18 cellular contexts compared by ENCODE assay signal in genomic region chr7:128078309-128078708, GRCh38. TPM values are rescaled to one million over a fixed set of nuclear protein-coding genes. Genes with fewer than 3 reads are reported as not detected.
DNase-seq lines count a peak whose midpoint lies in the region; ATAC-seq, FAIRE-seq and TF ChIP-seq lines count a peak whose summit lies in the region.
"Had no signal": no experiment of that assay in that cellular context is flagged by ENCODE, and none has a peak within 500 bp of the region (broad histone marks: within the 10 kb centered on the region; RNA-seq: fewer than 3 reads in every experiment).

No MANE protein-coding gene starts in this region.

- 100% methylated on average over 2 of the region's 3 CpGs; no CpG with 5 or more reads in 1 of the 2 experiments for WGBS in IMR-90 (ENCODE audit: extremely low coverage in 2 of 2, insufficient read length in 1 of 2), 2 experiments
- WGBS in small intestine, 3 donors: 85 to 94% (median 90%) methylated on average over 3 of the region's 3 CpGs
- WGBS in transverse colon (ENCODE audit: low coverage in 1 of 2), 2 donors: 97 to 100% methylated on average over 2 to 3 of the region's 3 CpGs

- POLR2A ChIA-PET in IMR-90 (lab: Charles Lee; ENCODE audit: unreplicated experiment): no interaction called here

- TF ChIP-seq POLR2A in IMR-90 (IDR thresholded peaks at IDR 0.05; ENCODE audit: low read depth, low read length) (no peak), transverse colon (IDR thresholded peaks at IDR 0.05) (no peak)

- peak overlapping the region; percentile 1 for H2AK9ac ChIP-seq in IMR-90 (replicated peaks; ENCODE audit: low read depth, low read length, poor library complexity)

- no peak overlapping the region for H3K18ac ChIP-seq in IMR-90 (ENCODE audit: low read depth, low read length)

- H2BK5ac ChIP-seq in IMR-90 (ENCODE audit: low read depth, low read length, poor library complexity, severe bottlenecking): no peak overlapping the region

- no peak overlapping the region for H3K14ac ChIP-seq in IMR-90 (replicated peaks; ENCODE audit: low read depth, low read length)

- H4K20me1 ChIP-seq in IMR-90 (ENCODE audit: insufficient read depth, low read length): peaks cover 21% of the 10 kb centered on the region

- H3K79me1 ChIP-seq in IMR-90 (ENCODE audit: low read depth in 1 of 2, low read length in 2 of 2): peaks cover 0 to 19% of the 10 kb centered on the region in 2 experiments; a peak in 2 of 4 replicates

- H4K91ac ChIP-seq in IMR-90 (ENCODE audit: insufficient read depth, low read depth, low read length): no peak overlapping the region

- H3K56ac ChIP-seq in IMR-90 (ENCODE audit: extremely low read depth, insufficient read depth, low read length): no peak overlapping the region

- no peak overlapping the region for H4K8ac ChIP-seq in IMR-90 (ENCODE audit: low read depth in 2 of 2, low read length in 2 of 2)

- no peak overlapping the region for H2BK15ac ChIP-seq in IMR-90 (ENCODE audit: low read depth, low read length)

- TF ChIP-seq CTCF in C4-2B (conservative IDR thresholded peaks at IDR 0.05) (no peak), IMR-90 (conservative IDR thresholded peaks at IDR 0.05; ENCODE audit: low read depth, low read length) (no peak), bronchial epithelial cell (IDR thresholded peaks at IDR 0.05; ENCODE audit: insufficient read depth, low read length, severe bottlenecking) (no peak), transverse colon (IDR thresholded peaks at IDR 0.05) (no peak)

- no peak overlapping the region for H3K9ac ChIP-seq in IMR-90 (ENCODE audit: low read depth, low read length)

- no peak overlapping the region for H4K5ac ChIP-seq in IMR-90 (ENCODE audit: low read depth, low read length)

- no peak overlapping the region for H3K4me2 ChIP-seq in IMR-90 (ENCODE audit: low read depth, low read length)

- ATAC-seq in IMR-90 (ENCODE audit: low read depth) (no peak), GM18858 (IDR thresholded peaks at IDR 0.05; ENCODE audit: unreplicated experiment) (no peak), GM21447 (IDR thresholded peaks at IDR 0.05; ENCODE audit: unreplicated experiment) (no peak)

- no peak overlapping the region for H3K23ac ChIP-seq in IMR-90 (ENCODE audit: low read depth, low read length)

- no peak overlapping the region for H2AFZ ChIP-seq in IMR-90 (replicated peaks; ENCODE audit: low read length, poor library complexity)

- 0 out of 2 replicates have a peak, but pooled peaks cover 5% of the 10 kb centered on the region for H3K9me1 ChIP-seq in IMR-90 (ENCODE audit: insufficient read depth, low read length)

- no peaks in the 10 kb centered on the region for H3K27me3 ChIP-seq in IMR-90 (ENCODE audit: control insufficient read depth, insufficient read depth, low read length)
- H3K27me3 ChIP-seq in bronchial epithelial cell (ENCODE audit: control insufficient read depth, insufficient read depth, low read length): no peaks in the 10 kb centered on the region
- H3K27me3 ChIP-seq in small intestine (ENCODE audit: control insufficient read depth in 2 of 2, insufficient read depth in 2 of 2, low read length in 2 of 2): no peaks in the 10 kb centered on the region
- no peaks in the 10 kb centered on the region for H3K27me3 ChIP-seq in transverse colon

- peak; percentile 52 for FAIRE-seq in bronchial epithelial cell (lab: Jason Lieb, UNC)
- FAIRE-seq in small intestine (lab: Jason Lieb, UNC): no peak
- FAIRE-seq: A204.1, GM12892, GM18507, H1 had no signal

- H2AK5ac ChIP-seq in IMR-90 (ENCODE audit: low read depth, low read length): no peak overlapping the region

- H3K9me3 ChIP-seq in IMR-90 (ENCODE audit: control insufficient read depth, insufficient read depth, low read length) (no peaks in the 10 kb centered on the region), small intestine (ENCODE audit: control insufficient read depth, low read depth) (no peaks in the 10 kb centered on the region), transverse colon (no peaks in the 10 kb centered on the region)

- H3K4me1 ChIP-seq in IMR-90 (ENCODE audit: control insufficient read depth, insufficient read depth, low read length) (peaks cover 2% of the 10 kb centered on the region; the same call in 1 of the 2 replicates), small intestine (ENCODE audit: control insufficient read depth in 2 of 2, insufficient read depth in 1 of 2, low read depth in 1 of 2, low read length in 1 of 2) (peaks cover 0 to 4% of the 10 kb centered on the region in 2 donors), transverse colon (peaks cover 0 to 11% (median 8%) of the 10 kb centered on the region in 4 donors)

- no peak for DNase-seq in IMR-90
- no peak for DNase-seq in bronchial epithelial cell (ENCODE audit: low read depth)
- peak; percentile 67 for DNase-seq in small intestine
- DNase-seq in transverse colon: no peak
- DNase-seq: ACHN; CD4-positive, alpha-beta memory T cell; DMS153; DMS79; GDM1; H9 had no signal

- H2BK120ac ChIP-seq in IMR-90 (ENCODE audit: low read depth, low read length): no peak overlapping the region

- no peak for TF ChIP-seq RAD21 in IMR-90 (IDR thresholded peaks at IDR 0.05; ENCODE audit: low read length)

- in situ Hi-C loops in IMR-90 (cut with MboI; ENCODE audit: low sequenced_read_pairs) (no loop called here), transverse colon (cut with MboI; ENCODE audit: low pct_ligation_motif_present in 1 of 4, low pct_unique_long_range_greater_than_20kb in 1 of 4, low sequenced_read_pairs in 3 of 4) (no loop called here)

- peaks cover 48% of the 10 kb centered on the region for H3K36me3 ChIP-seq in IMR-90 (ENCODE audit: control insufficient read depth, insufficient read depth, low read length)
- H3K36me3 ChIP-seq in bronchial epithelial cell (ENCODE audit: control insufficient read depth, insufficient read depth, low read length): peaks cover 37% of the 10 kb centered on the region
- H3K36me3 ChIP-seq in small intestine (ENCODE audit: control insufficient read depth in 2 of 2, insufficient read depth in 2 of 2, low read length in 2 of 2): peaks cover 2 to 10% of the 10 kb centered on the region in 2 donors
- H3K36me3 ChIP-seq in transverse colon: peaks cover 0 to 5% (median 0%) of the 10 kb centered on the region in 4 donors

- CTCF ChIA-PET in IMR-90 (lab: Yijun Ruan, JAX): interaction anchor here (0.5 kb wide), 1 partner anchor 446 kb away, joined by 4 read pairs; no protein-coding TSS in a partner anchor

- peak overlapping the region; percentile 54; the same call in 1 of the 2 replicates for H3K27ac ChIP-seq in C4-2B
- no peak overlapping the region for H3K27ac ChIP-seq in IMR-90 (ENCODE audit: insufficient read depth, low read length)
- H3K27ac ChIP-seq in small intestine (ENCODE audit: low read depth in 1 of 2, low read length in 1 of 2): no peak overlapping the region
- no peak overlapping the region for H3K27ac ChIP-seq in transverse colon

- no TSS peak for BruUV-seq in IMR-90 (replicated peaks; lab: Mats Ljungman, UMichigan)

- no peak overlapping the region for H3K4ac ChIP-seq in IMR-90 (ENCODE audit: low read depth, low read length)

- dilution Hi-C loops in IMR-90 (cut with HindIII; ENCODE audit: low sequenced_read_pairs, unreplicated experiment): no loop called here

- H3K4me3 ChIP-seq in IMR-90 (ENCODE audit: insufficient read depth, low read depth, low read length) (no peak overlapping the region), bronchial epithelial cell (ENCODE audit: low read depth, low read length) (no peak overlapping the region), small intestine (ENCODE audit: low read depth in 1 of 2, low read length in 2 of 2) (no peak overlapping the region), transverse colon (no peak overlapping the region)

- intact Hi-C loops in IMR-90 (cut with micrococcal nuclease): no loop called here
- intact Hi-C loops in transverse colon (cut with DNase I; ENCODE audit: low total_unique reads): no loop called here

- no peak overlapping the region for H2BK20ac ChIP-seq in IMR-90 (ENCODE audit: low read depth, low read length)

- no peak for TF ChIP-seq EP300 in transverse colon (IDR thresholded peaks at IDR 0.05; ENCODE audit: low read depth)

TF ChIP-seq in IMR-90, 13 proteins besides CTCF, POLR2A, EP300 and RAD21 (continues in another document):
- TF ChIP-seq NFE2L2 (IDR thresholded peaks at IDR 0.05; ENCODE audit: low read depth, low read length): no peak
- no peak for TF ChIP-seq RFX5 (IDR thresholded peaks at IDR 0.05; ENCODE audit: low read depth, low read length)
- TF ChIP-seq, protein P1, sequence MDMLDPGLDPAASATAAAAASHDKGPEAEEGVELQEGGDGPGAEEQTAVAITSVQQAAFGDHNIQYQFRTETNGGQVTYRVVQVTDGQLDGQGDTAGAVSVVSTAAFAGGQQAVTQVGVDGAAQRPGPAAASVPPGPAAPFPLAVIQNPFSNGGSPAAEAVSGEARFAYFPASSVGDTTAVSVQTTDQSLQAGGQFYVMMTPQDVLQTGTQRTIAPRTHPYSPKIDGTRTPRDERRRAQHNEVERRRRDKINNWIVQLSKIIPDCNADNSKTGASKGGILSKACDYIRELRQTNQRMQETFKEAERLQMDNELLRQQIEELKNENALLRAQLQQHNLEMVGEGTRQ (IDR thresholded peaks at IDR 0.05; ENCODE audit: low read depth, low read length): no peak
- no peak for TF ChIP-seq BHLHE40 (IDR thresholded peaks at IDR 0.05; ENCODE audit: low read depth, low read length)
- TF ChIP-seq ELK1 (IDR thresholded peaks at IDR 0.05; ENCODE audit: borderline replicate concordance, low read depth, low read length): no peak
- TF ChIP-seq RCOR1 (IDR thresholded peaks at IDR 0.05; ENCODE audit: insufficient replicate concordance, low read length): no peak
- TF ChIP-seq FOS (IDR thresholded peaks at IDR 0.05; ENCODE audit: low read depth, low read length): no peak
- no peak for TF ChIP-seq CHD1 (IDR thresholded peaks at IDR 0.05; ENCODE audit: low read depth, low read length)
- TF ChIP-seq MAZ (IDR thresholded peaks at IDR 0.05; ENCODE audit: borderline replicate concordance, low read depth, low read length): no peak
- no peak for TF ChIP-seq SMC3 (IDR thresholded peaks at IDR 0.05; ENCODE audit: low read depth, low read length)

RNA-seq across cellular contexts. Expression of gene LRRC4, which starts 47.1 kb away (rescaled TPM):
- total RNA-seq in IMR-90 (2012; rRNA removed) (0.54 and 0.56 TPM in 2 replicates), bronchial epithelial cell (under 0.01 and 0.64 TPM in 2 replicates), transverse colon (1 to 10 TPM in 2 of 4 donors, under 1 TPM in 2; 0.20 to 1.2 (median 0.96) TPM)
- polyA plus RNA-seq in IMR-90 (2012; rRNA removed) (0.55 and 0.69 TPM in 2 replicates), small intestine (under 1 TPM; 0.27 to 0.91 (median 0.67) TPM)
- 0.27 and 0.43 TPM in 2 replicates for polyA plus RNA-seq in IMR-90 (2012; cell fraction: cytosol; rRNA removed)
- polyA plus RNA-seq in IMR-90 (2012; cell fraction: nucleus; rRNA removed; ENCODE audit: low replicate concordance): 1.1 and 1.9 TPM in 2 replicates
- total RNA-seq: CD4-positive, alpha-beta memory T cell; HT-29 had no signal
- polyA plus RNA-seq: CD4-positive, alpha-beta memory T cell had no signal
